24 cellular contexts compared by ENCODE assay signal in the genomic region with DNA sequence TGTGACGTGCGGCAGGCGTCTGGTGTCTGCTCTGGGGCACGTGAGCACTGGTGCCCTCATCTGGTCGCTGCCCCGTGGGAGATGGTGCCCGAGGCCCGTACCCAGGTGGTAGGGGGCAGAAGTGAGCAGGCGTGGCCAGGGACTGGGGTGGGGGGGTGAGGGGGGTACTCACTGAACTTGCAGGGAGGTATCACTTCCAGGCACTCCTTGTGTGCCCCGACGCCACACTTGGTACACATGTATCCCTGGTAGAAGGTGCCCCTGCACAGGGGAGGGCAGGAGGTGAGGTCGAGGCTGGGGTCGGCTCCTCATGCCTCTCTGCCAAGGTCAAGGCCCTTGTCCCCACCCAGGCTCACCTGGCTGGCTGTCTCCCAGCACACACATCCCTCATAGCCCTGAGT. TPM values are rescaled to one million over a fixed set of nuclear protein-coding genes. Genes with fewer than 3 reads are reported as not detected.
DNase-seq lines count a peak whose midpoint lies in the region; ATAC-seq and TF ChIP-seq lines count a peak whose summit lies in the region.
"Had no signal": no experiment of that assay in that cellular context is flagged by ENCODE, and none has a peak within 500 bp of the region (broad histone marks: within the 10 kb centered on the region; RNA-seq: fewer than 3 reads in every experiment).

No MANE protein-coding gene starts in this region.

- H3K4ac ChIP-seq in mesenchymal stem cell (ENCODE audit: low read depth in 1 of 2, low read length in 2 of 2) = no peak overlapping the region

- H2BK120ac ChIP-seq in mesenchymal stem cell (ENCODE audit: low read depth, low read length) = no peak overlapping the region

- H3K4me2 ChIP-seq in BLaER1 (peak overlapping the region; percentile 44), mesenchymal stem cell (ENCODE audit: low read length, poor library complexity, severe bottlenecking) (no peak overlapping the region)

- H3K4me3 Mint-ChIP-seq in CD14-positive monocyte = no peak overlapping the region
- H3K4me3 Mint-ChIP-seq in activated B cell treated with CpG ODN at 0.5 μM for 24 hours = peak overlapping the region; percentile 20
- H3K4me3 Mint-ChIP-seq: CD8-positive, alpha-beta memory T cell had no signal

- H3K4me1 ChIP-seq in BLaER1 = peaks cover 78% of the 10 kb centered on the region
- peaks cover 23% of the 10 kb centered on the region for H3K4me1 ChIP-seq in mesenchymal stem cell (ENCODE audit: control insufficient read depth, insufficient read depth, low read depth, low read length)

- no peak overlapping the region for H3K23ac ChIP-seq in mesenchymal stem cell (ENCODE audit: low read length in 2 of 2)

- H3K14ac ChIP-seq in mesenchymal stem cell (ENCODE audit: low read length in 2 of 2) = no peak overlapping the region

- H4K91ac ChIP-seq in mesenchymal stem cell (ENCODE audit: low read length) = peak overlapping the region; percentile 25

- CTCF ChIA-PET in activated B cell treated with CpG ODN at 0.5 μM for 24 hours (lab: Charles Lee) = interaction anchor here (1.4 to 8.9 kb wide), 10 partner anchors 10 to 316 kb away, joined by 5 to 220 read pairs (median 10); a partner anchor contains a TSS

- DNase-seq in CD14-positive monocyte (ENCODE audit: low spot score) (peak; percentile 30), activated B cell treated with CpG ODN at 0.5 μM for 24 hours (no peak), mesenchymal stem cell (no peak), CD1c-positive myeloid dendritic cell (ENCODE audit: extremely low spot score) (no peak), NCI-H748 treated with DMSO at 0.1 percent for 48 hours (lab: John Stamatoyannopoulos, UW) (no peak)
- DNase-seq: ACHN; AML-193; CD8-positive, alpha-beta memory T cell; DMS53; IMR-90; Karpas-422; MM.1S; NCI-H1092; NCI-H1436 treated with DMSO at 0.1 percent for 48 hours; NCI-H2029 treated with DMSO at 0.1 percent for 48 hours; NCI-H2171; NCI-H446; NCI-H69; NK-92 treated with Interleukin-12 subunit alpha and Interleukin-12 subunit beta, amount 100 ng/mL, for 24 hours; SHP77 treated with DMSO at 0.1 percent for 48 hours; T-helper 1 cell had no signal

- POLR2A ChIA-PET in activated B cell treated with CpG ODN at 0.5 μM for 24 hours (lab: Charles Lee) = interaction anchor here (1.1 to 4.0 kb wide), 5 partner anchors 10 to 211 kb away, joined by 3 to 47 read pairs (median 5); no protein-coding TSS in a partner anchor

- H4K20me1 ChIP-seq in BLaER1 = peaks cover 9% of the 10 kb centered on the region; the same call in 1 of the 2 replicates

- WGBS in mesenchymal stem cell = 89% methylated on average over 13 of the region's 13 CpGs

- H3K9me3 ChIP-seq in BLaER1 = no peaks in the 10 kb centered on the region
- no peaks in the 10 kb centered on the region for H3K9me3 ChIP-seq in mesenchymal stem cell (ENCODE audit: control insufficient read depth, low read length)

- no peak overlapping the region for H2BK5ac ChIP-seq in mesenchymal stem cell (ENCODE audit: low read depth, low read length, poor library complexity, severe bottlenecking)

- H3K27me3 ChIP-seq in BLaER1 (no peaks in the 10 kb centered on the region), mesenchymal stem cell (ENCODE audit: control insufficient read depth in 1 of 2, insufficient read depth in 1 of 2, low read length in 2 of 2) (no peaks in the 10 kb centered on the region)

- H3K27ac Mint-ChIP-seq in CD14-positive monocyte (no peak overlapping the region), activated B cell treated with CpG ODN at 0.5 μM for 24 hours (peak overlapping the region; percentile 73)
- H3K27ac Mint-ChIP-seq: CD8-positive, alpha-beta memory T cell had no signal

- ATAC-seq in activated B cell treated with CpG ODN at 0.5 μM for 24 hours (ENCODE audit: low read depth) (no peak), HG02623 (IDR thresholded peaks at IDR 0.05; ENCODE audit: unreplicated experiment) (no peak)

- intact Hi-C loops in CD14-positive monocyte (cut with micrococcal nuclease) = loop anchor here in 1 of 2 donors (2.0 to 5.0 kb wide), 2 partner anchors 211 to 314 kb away; no protein-coding TSS in a partner anchor
- intact Hi-C loops in activated B cell treated with CpG ODN at 0.5 μM for 24 hours (cut with micrococcal nuclease) = loop anchor here (2.0 to 10.0 kb wide), 4 partner anchors 41 to 379 kb away; no protein-coding TSS in a partner anchor

- H3K9ac ChIP-seq in BLaER1 (no peak overlapping the region), mesenchymal stem cell (ENCODE audit: low read length) (no peak overlapping the region)

- no peak overlapping the region for H2AFZ ChIP-seq in mesenchymal stem cell (ENCODE audit: low read depth, low read length)

- no peak for TF ChIP-seq CTCF in CD14-positive monocyte (IDR thresholded peaks at IDR 0.05)
- no peak for TF ChIP-seq CTCF in activated B cell treated with CpG ODN at 0.5 μM for 24 hours (IDR thresholded peaks at IDR 0.05)

- H3K27me3 Mint-ChIP-seq in CD14-positive monocyte (ENCODE audit: low read depth in 3 of 3) (peaks cover 0 to 2% (median under 1%) of the 10 kb centered on the region in 3 donors), activated B cell treated with CpG ODN at 0.5 μM for 24 hours (no peaks in the 10 kb centered on the region)

- no peak overlapping the region for H3K27ac ChIP-seq in BLaER1
- no peak overlapping the region for H3K27ac ChIP-seq in mesenchymal stem cell (ENCODE audit: low read length, poor library complexity, severe bottlenecking)
- H3K27ac ChIP-seq: HL-60 had no signal

- H3K36me3 Mint-ChIP-seq in CD14-positive monocyte = peaks cover 39 to 58% of the 10 kb centered on the region in 2 donors
- peaks cover 61% of the 10 kb centered on the region for H3K36me3 Mint-ChIP-seq in activated B cell treated with CpG ODN at 0.5 μM for 24 hours (ENCODE audit: low read depth)
- H3K36me3 Mint-ChIP-seq: CD8-positive, alpha-beta memory T cell had no signal

- H3K4me3 ChIP-seq in BLaER1 = no peak overlapping the region
- H3K4me3 ChIP-seq in mesenchymal stem cell (ENCODE audit: insufficient read depth in 1 of 2, low read depth in 1 of 2, low read length in 2 of 2) = no peak overlapping the region

- H3K79me1 ChIP-seq in mesenchymal stem cell (replicated peaks; ENCODE audit: low read length, poor library complexity, severe bottlenecking) = peaks cover 40% of the 10 kb centered on the region

- H2BK12ac ChIP-seq in mesenchymal stem cell (ENCODE audit: low read length in 2 of 2) = no peak overlapping the region

- H4K8ac ChIP-seq in mesenchymal stem cell (ENCODE audit: low read length) = no peak overlapping the region

- H3K18ac ChIP-seq in mesenchymal stem cell (ENCODE audit: low read depth in 1 of 2, low read length in 2 of 2) = no peak overlapping the region

- no peak overlapping the region for H2AK5ac ChIP-seq in mesenchymal stem cell (ENCODE audit: low read length, severe bottlenecking)

- no peak overlapping the region for H2BK15ac ChIP-seq in mesenchymal stem cell (ENCODE audit: low read depth, poor library complexity, severe bottlenecking)

- H3K4me1 Mint-ChIP-seq in CD14-positive monocyte = peaks cover 48% of the 10 kb centered on the region
- H3K4me1 Mint-ChIP-seq in activated B cell treated with CpG ODN at 0.5 μM for 24 hours = peaks cover 69% of the 10 kb centered on the region
- H3K4me1 Mint-ChIP-seq: CD8-positive, alpha-beta memory T cell had no signal

- H3K36me3 ChIP-seq in BLaER1 (peaks cover 51% of the 10 kb centered on the region), mesenchymal stem cell (ENCODE audit: control insufficient read depth in 1 of 2, insufficient read depth in 2 of 2, low read depth in 1 of 2, low read length in 2 of 2) (peaks cover 46 to 93% of the 10 kb centered on the region in 2 experiments)

- H3K9me3 Mint-ChIP-seq in CD14-positive monocyte = no peaks in the 10 kb centered on the region
- no peaks in the 10 kb centered on the region for H3K9me3 Mint-ChIP-seq in activated B cell treated with CpG ODN at 0.5 μM for 24 hours
- H3K9me3 Mint-ChIP-seq: CD8-positive, alpha-beta memory T cell had no signal

RNA-seq across cellular contexts. Expression of a gene that starts 45.2 kb away (rescaled TPM):
- not detected for polyA plus RNA-seq in CD14-positive monocyte
- total RNA-seq in activated B cell treated with CpG ODN at 0.5 μM for 24 hours = not detected in 2 replicates
- 6.4 TPM for polyA plus RNA-seq in mesenchymal stem cell (2013, experiment 1 of 2)
- polyA plus RNA-seq in mesenchymal stem cell (2013, experiment 2 of 2) = 6.1 TPM
